Comparison of ENCODE assay signal across 21 cellular contexts in genomic region chr15:31485431-31485830, GRCh38.
DNase-seq lines count a peak whose midpoint lies in the region; ATAC-seq and TF ChIP-seq lines count a peak whose summit lies in the region.
"Had no signal": no experiment of that assay in that cellular context is flagged by ENCODE, and none has a peak within 500 bp of the region (broad histone marks: within the 10 kb centered on the region; RNA-seq: fewer than 3 reads in every experiment).

No MANE protein-coding gene starts in this region.

- no peak for DNase-seq in CD4-positive, CD25-positive, alpha-beta regulatory T cell
- DNase-seq in CD8-positive, alpha-beta T cell, result peak in 1 of 7 experiments; percentile 46
- no peak for DNase-seq in activated naive CD8-positive, alpha-beta T cell treated with anti-CD3 and anti-CD28 coated beads, Interleukin-2, amount 50 U/mL, for 24 hours
- no peak for DNase-seq in naive B cell
- no peak for DNase-seq in amygdala (lab: John Stamatoyannopoulos, UW)
- no peak for DNase-seq in NCI-H1694 treated with DMSO at 0.1 percent for 48 hours (lab: John Stamatoyannopoulos, UW)
- DNase-seq in COR-L47 (lab: John Stamatoyannopoulos, UW), result no peak
- DNase-seq: C1 segment of cervical spinal cord; cortex of kidney; endodermal cell; NCI-H187; stimulated activated CD4-positive, alpha-beta T cell treated with anti-CD3 and anti-CD28 coated beads, Interleukin-4, amount 100 ng/mL, for 4 hours had no signal

- no peak overlapping the region for H3K27ac ChIP-seq in CD4-positive, CD25-positive, alpha-beta regulatory T cell (ENCODE audit: insufficient read depth, low read length, poor library complexity, severe bottlenecking)
- H3K27ac ChIP-seq in CD8-positive, alpha-beta T cell (ENCODE audit: low read depth, low read length), result no peak overlapping the region
- H3K27ac ChIP-seq: breast epithelium, esophagus muscularis mucosa, right lobe of liver, transverse colon had no signal

- TF ChIP-seq CTCF in CD8-positive, alpha-beta T cell (IDR thresholded peaks at IDR 0.05), result no peak

- peaks cover 51% of the 10 kb centered on the region for H3K27me3 Mint-ChIP-seq in CD4-positive, CD25-positive, alpha-beta regulatory T cell
- no peaks in the 10 kb centered on the region for H3K27me3 Mint-ChIP-seq in CD8-positive, alpha-beta T cell (ENCODE audit: low read depth)
- H3K27me3 Mint-ChIP-seq in activated naive CD8-positive, alpha-beta T cell treated with anti-CD3 and anti-CD28 coated beads, Interleukin-2, amount 50 U/mL, for 24 hours, result peaks cover 10% of the 10 kb centered on the region
- H3K27me3 Mint-ChIP-seq in naive B cell, result peaks cover 12 to 31% (median 13%) of the 10 kb centered on the region in 3 donors

- H3K9me3 Mint-ChIP-seq in CD4-positive, CD25-positive, alpha-beta regulatory T cell, result peaks cover 0 to 4% (median 0%) of the 10 kb centered on the region in 7 donors
- no peaks in the 10 kb centered on the region for H3K9me3 Mint-ChIP-seq in CD8-positive, alpha-beta T cell
- H3K9me3 Mint-ChIP-seq in activated naive CD8-positive, alpha-beta T cell treated with anti-CD3 and anti-CD28 coated beads, Interleukin-2, amount 50 U/mL, for 24 hours, result no peaks in the 10 kb centered on the region
- H3K9me3 Mint-ChIP-seq in naive B cell, result peaks cover 0 to 1% (median 0%) of the 10 kb centered on the region in 7 donors
- H3K9me3 Mint-ChIP-seq: stimulated activated naive CD8-positive, alpha-beta T cell treated with anti-CD3 and anti-CD28 coated beads, Interleukin-15, Interleukin-2, amounts not matched to agents 100 ng/mL and 50 ng/mL, for 24 hours had no signal

- H3K4me1 ChIP-seq in CD4-positive, CD25-positive, alpha-beta regulatory T cell (ENCODE audit: control insufficient read depth, insufficient read depth, low read length, poor library complexity, severe bottlenecking), result peaks cover 27% of the 10 kb centered on the region
- H3K4me1 ChIP-seq in CD8-positive, alpha-beta T cell (ENCODE audit: insufficient read depth, low read length), result peaks cover 53% of the 10 kb centered on the region

- intact Hi-C loops in CD8-positive, alpha-beta T cell (cut with DNase I, micrococcal nuclease), result loop anchor here (5.0 to 10.0 kb wide), 5 partner anchors 93 to 493 kb away; partner anchors contain the start of gene MTMR10 (in 2 of the 2)

- CTCF ChIA-PET in CD8-positive, alpha-beta T cell (lab: Charles Lee), result interaction anchor here (1.1 to 7.5 kb wide), 4 partner anchors 47 to 283 kb away, joined by 3 to 206 read pairs (median 143); no protein-coding TSS in a partner anchor

- peaks cover 10 to 53% (median 19%) of the 10 kb centered on the region in 4 donors for H3K4me1 Mint-ChIP-seq in CD4-positive, CD25-positive, alpha-beta regulatory T cell
- H3K4me1 Mint-ChIP-seq in CD8-positive, alpha-beta T cell (ENCODE audit: low read depth), result peaks cover 62% of the 10 kb centered on the region
- peaks cover 73% of the 10 kb centered on the region for H3K4me1 Mint-ChIP-seq in activated naive CD8-positive, alpha-beta T cell treated with anti-CD3 and anti-CD28 coated beads, Interleukin-2, amount 50 U/mL, for 24 hours
- peaks cover 17 to 28% (median 18%) of the 10 kb centered on the region in 3 donors for H3K4me1 Mint-ChIP-seq in naive B cell
- H3K4me1 Mint-ChIP-seq: mesothelial cell of epicardium had no signal

- no peaks in the 10 kb centered on the region for H3K36me3 Mint-ChIP-seq in CD4-positive, CD25-positive, alpha-beta regulatory T cell
- H3K36me3 Mint-ChIP-seq in CD8-positive, alpha-beta T cell, result peaks cover 6% of the 10 kb centered on the region
- peaks cover 3% of the 10 kb centered on the region for H3K36me3 Mint-ChIP-seq in activated naive CD8-positive, alpha-beta T cell treated with anti-CD3 and anti-CD28 coated beads, Interleukin-2, amount 50 U/mL, for 24 hours (ENCODE audit: low read depth)
- H3K36me3 Mint-ChIP-seq in naive B cell, result peaks cover 0 to 8% of the 10 kb centered on the region in 2 donors

- H3K27ac Mint-ChIP-seq in CD4-positive, CD25-positive, alpha-beta regulatory T cell, result peak overlapping the region in 1 of 3 donors; percentile 80
- no peak overlapping the region for H3K27ac Mint-ChIP-seq in CD8-positive, alpha-beta T cell
- H3K27ac Mint-ChIP-seq in activated naive CD8-positive, alpha-beta T cell treated with anti-CD3 and anti-CD28 coated beads, Interleukin-2, amount 50 U/mL, for 24 hours, result no peak overlapping the region
- H3K27ac Mint-ChIP-seq in naive B cell, result peak overlapping the region in 1 of 6 donors; percentile 49
- H3K27ac Mint-ChIP-seq: endodermal cell, mesothelial cell of epicardium, WTC11 had no signal

- H3K9me3 ChIP-seq in CD4-positive, CD25-positive, alpha-beta regulatory T cell (ENCODE audit: control insufficient read depth in 2 of 2, low read length in 2 of 2), result no peaks in the 10 kb centered on the region
- no peaks in the 10 kb centered on the region for H3K9me3 ChIP-seq in CD8-positive, alpha-beta T cell (ENCODE audit: low read length)
- H3K9me3 ChIP-seq: breast epithelium, esophagus muscularis mucosa, right lobe of liver, transverse colon had no signal

- no peaks in the 10 kb centered on the region for H3K36me3 ChIP-seq in CD4-positive, CD25-positive, alpha-beta regulatory T cell (ENCODE audit: control insufficient read depth, insufficient read depth, low read length)
- H3K36me3 ChIP-seq in CD8-positive, alpha-beta T cell (ENCODE audit: insufficient read depth, low read length), result no peaks in the 10 kb centered on the region
- H3K36me3 ChIP-seq: breast epithelium, right lobe of liver, transverse colon had no signal

- POLR2A ChIA-PET in CD8-positive, alpha-beta T cell (lab: Charles Lee), result interaction anchor here (1.4 kb wide), 1 partner anchor 177 kb away, joined by 4 read pairs; no protein-coding TSS in a partner anchor

- ATAC-seq in CD4-positive, CD25-positive, alpha-beta regulatory T cell (ENCODE audit: low read depth in 2 of 2), result no peak
- ATAC-seq in CD8-positive, alpha-beta T cell, result no peak
- ATAC-seq in activated naive CD8-positive, alpha-beta T cell treated with anti-CD3 and anti-CD28 coated beads, Interleukin-2, amount 50 U/mL, for 24 hours, result no peak
- no peak for ATAC-seq in naive B cell (ENCODE audit: low read depth in 2 of 2)
- no peak for ATAC-seq in GM19395 (IDR thresholded peaks at IDR 0.05; ENCODE audit: unreplicated experiment)
- ATAC-seq: right lobe of liver, Right ventricle myocardium inferior, WTC11 had no signal

- peaks cover 7% of the 10 kb centered on the region for H3K27me3 ChIP-seq in CD4-positive, CD25-positive, alpha-beta regulatory T cell (ENCODE audit: control insufficient read depth, insufficient read depth, low read length)
- H3K27me3 ChIP-seq in CD8-positive, alpha-beta T cell (ENCODE audit: insufficient read depth, low read length), result no peaks in the 10 kb centered on the region
- H3K27me3 ChIP-seq: right lobe of liver had no signal

- H3K4me3 Mint-ChIP-seq in CD4-positive, CD25-positive, alpha-beta regulatory T cell, result peak overlapping the region in 3 of 4 donors; percentile 27 to 86 (median 84)
- peak overlapping the region; percentile 32 for H3K4me3 Mint-ChIP-seq in CD8-positive, alpha-beta T cell
- peak overlapping the region; percentile 84 for H3K4me3 Mint-ChIP-seq in activated naive CD8-positive, alpha-beta T cell treated with anti-CD3 and anti-CD28 coated beads, Interleukin-2, amount 50 U/mL, for 24 hours
- H3K4me3 Mint-ChIP-seq in naive B cell, result peak overlapping the region in 5 of 8 donors; percentile 20 to 80 (median 59)
- H3K4me3 Mint-ChIP-seq: endodermal cell had no signal

- no peak overlapping the region for H3K4me3 ChIP-seq in CD4-positive, CD25-positive, alpha-beta regulatory T cell (ENCODE audit: low read depth, low read length)
- no peak overlapping the region for H3K4me3 ChIP-seq in CD8-positive, alpha-beta T cell (ENCODE audit: low read depth, low read length)
- H3K4me3 ChIP-seq: breast epithelium, esophagus muscularis mucosa, right lobe of liver, transverse colon had no signal

Comparison
In these comparisons a context has a peak if more than half of its experiments do, and no peak if none do; other contexts are left out.
1. H3K4me3 Mint-ChIP-seq: peak in every context shown above with its lines; median percentile 84 in CD4-positive, CD25-positive, alpha-beta regulatory T cell; 84 in activated naive CD8-positive, alpha-beta T cell treated with anti-CD3 and anti-CD28 coated beads, Interleukin-2, amount 50 U/mL, for 24 hours; 59 in naive B cell; 32 in CD8-positive, alpha-beta T cell.